In the genomic region with DNA sequence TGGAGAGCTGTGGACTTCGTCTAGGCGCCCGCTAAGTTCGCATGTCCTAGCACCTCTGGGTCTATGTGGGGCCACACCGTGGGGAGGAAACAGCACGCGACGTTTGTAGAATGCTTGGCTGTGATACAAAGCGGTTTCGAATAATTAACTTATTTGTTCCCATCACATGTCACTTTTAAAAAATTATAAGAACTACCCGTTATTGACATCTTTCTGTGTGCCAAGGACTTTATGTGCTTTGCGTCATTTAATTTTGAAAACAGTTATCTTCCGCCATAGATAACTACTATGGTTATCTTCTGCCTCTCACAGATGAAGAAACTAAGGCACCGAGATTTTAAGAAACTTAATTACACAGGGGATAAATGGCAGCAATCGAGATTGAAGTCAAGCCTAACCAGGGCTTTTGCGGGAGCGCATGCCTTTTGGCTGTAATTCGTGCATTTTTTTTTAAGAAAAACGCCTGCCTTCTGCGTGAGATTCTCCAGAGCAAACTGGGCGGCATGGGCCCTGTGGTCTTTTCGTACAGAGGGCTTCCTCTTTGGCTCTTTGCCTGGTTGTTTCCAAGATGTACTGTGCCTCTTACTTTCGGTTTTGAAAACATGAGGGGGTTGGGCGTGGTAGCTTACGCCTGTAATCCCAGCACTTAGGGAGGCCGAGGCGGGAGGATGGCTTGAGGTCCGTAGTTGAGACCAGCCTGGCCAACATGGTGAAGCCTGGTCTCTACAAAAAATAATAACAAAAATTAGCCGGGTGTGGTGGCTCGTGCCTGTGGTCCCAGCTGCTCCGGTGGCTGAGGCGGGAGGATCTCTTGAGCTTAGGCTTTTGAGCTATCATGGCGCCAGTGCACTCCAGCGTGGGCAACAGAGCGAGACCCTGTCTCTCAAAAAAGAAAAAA, we compare ENCODE assay signal across 8 cellular contexts. TPM values are rescaled to one million over a fixed set of nuclear protein-coding genes. Genes with fewer than 3 reads are reported as not detected.
A peak's percentile ranks its signal among the peaks of the same experiment; 100 is the strongest.
DNase-seq lines count a peak whose midpoint lies in the region; ATAC-seq, FAIRE-seq and TF ChIP-seq lines count a peak whose summit lies in the region.

No MANE protein-coding gene starts in this region.

- peak; percentile 10 for FAIRE-seq in RCC 7860 (lab: Jason Lieb, UNC)

- no peaks in the 10 kb centered on the region for H3K4me1 Mint-ChIP-seq in Calu3 (ENCODE audit: low read depth, unreplicated experiment)
- H3K4me1 Mint-ChIP-seq in naive thymus-derived CD8-positive, alpha-beta T cell, result peaks cover 37 to 77% (median 58%) of the 10 kb centered on the region in 4 donors

- peak overlapping the region; percentile 97 for H3K4me3 Mint-ChIP-seq in Calu3 (ENCODE audit: low read depth, unreplicated experiment)
- peak overlapping the region; percentile 88 to 100 (median 98) for H3K4me3 Mint-ChIP-seq in naive thymus-derived CD8-positive, alpha-beta T cell

- CTCF ChIA-PET in Calu3 (lab: Charles Lee), result interaction anchor here (0.7 to 3.2 kb wide), 3 partner anchors 18 to 49 kb away, joined by 3 to 24 read pairs (median 3); partner anchors contain the start of gene SPG11

- peak overlapping the region; percentile 93 for H3K27ac Mint-ChIP-seq in Calu3 (ENCODE audit: unreplicated experiment)
- H3K27ac Mint-ChIP-seq in naive thymus-derived CD8-positive, alpha-beta T cell, result peak overlapping the region; percentile 100

- H3K9me3 ChIP-seq in tibial artery, result no peaks in the 10 kb centered on the region

- H3K4me1 ChIP-seq in tibial artery, result peaks cover 0 to 20% (median 6%) of the 10 kb centered on the region in 4 donors

- H3K36me3 ChIP-seq in tibial artery, result peaks cover 23% of the 10 kb centered on the region in 3 donors

- H3K36me3 Mint-ChIP-seq in Calu3 (ENCODE audit: insufficient read depth, unreplicated experiment), result peaks cover 45% of the 10 kb centered on the region
- H3K36me3 Mint-ChIP-seq in naive thymus-derived CD8-positive, alpha-beta T cell, result peaks cover 55 to 73% (median 67%) of the 10 kb centered on the region in 3 donors

- peak; percentile 10 for ATAC-seq in HG02943 (IDR thresholded peaks at IDR 0.05; ENCODE audit: low read depth, unreplicated experiment)
- peak; percentile 45 for ATAC-seq in naive thymus-derived CD8-positive, alpha-beta T cell

- no peaks in the 10 kb centered on the region for H3K27me3 ChIP-seq in tibial artery

- intact Hi-C loops in Calu3 (cut with micrococcal nuclease; ENCODE audit: unreplicated experiment) (loop anchor here (1.0 kb wide), 2 partner anchors 29 to 49 kb away; partner anchors contain the start of gene SPG11), tibial artery (cut with DNase I; ENCODE audit: low total_unique reads) (no loop called here)

- H3K4me3 ChIP-seq in fibroblast of pulmonary artery (replicated peaks; ENCODE audit: low read depth, low read length) (peak overlapping the region; percentile 98), tibial artery (peak overlapping the region; percentile 86 to 98)

- DNase-seq in Calu3, result peak; percentile 62
- peak; percentile 76 for DNase-seq in RCC 7860 (ENCODE audit: low spot score)
- peak; percentile 54 for DNase-seq in activated effector memory CD4-positive, alpha-beta T cell treated with Interleukin-2 at 50 U/mL for 16 hours
- peak; percentile 89 for DNase-seq in fibroblast of pulmonary artery (ENCODE audit: low read depth)
- peak; percentile 38 to 90 (median 76) for DNase-seq in naive thymus-derived CD8-positive, alpha-beta T cell
- DNase-seq in tibial artery, result peak; percentile 77 to 79
- DNase-seq in OCI-M2 (lab: John Stamatoyannopoulos, UW; ENCODE audit: unreplicated experiment), result no peak

- POLR2A ChIA-PET in naive thymus-derived CD8-positive, alpha-beta T cell (lab: Charles Lee), result interaction anchor here (0.7 to 22.0 kb wide), 13 partner anchors 15 to 176 kb away, joined by 3 to 1743 read pairs (median 6); partner anchors contain the start of genes EIF3J, SPG11 and TRIM69

- H3K27ac ChIP-seq in tibial artery, result peak overlapping the region; percentile 97 to 99

- H3K27me3 Mint-ChIP-seq in Calu3 (ENCODE audit: unreplicated experiment), result no peaks in the 10 kb centered on the region
- peaks cover 0 to 4% (median 0%) of the 10 kb centered on the region in 5 donors for H3K27me3 Mint-ChIP-seq in naive thymus-derived CD8-positive, alpha-beta T cell

- BruUV-seq in Calu3 (replicated peaks; lab: Mats Ljungman, UMichigan), result TSS peak; percentile 61

- no peaks in the 10 kb centered on the region for H3K9me3 Mint-ChIP-seq in Calu3 (ENCODE audit: low read depth, unreplicated experiment)
- peaks cover 0 to 3% (median 0%) of the 10 kb centered on the region in 9 donors for H3K9me3 Mint-ChIP-seq in naive thymus-derived CD8-positive, alpha-beta T cell

- TF ChIP-seq CTCF in Calu3 (IDR thresholded peaks at IDR 0.05; ENCODE audit: unreplicated experiment) (no peak), fibroblast of pulmonary artery (IDR thresholded peaks at IDR 0.05; ENCODE audit: low read length, missing control alignments) (no peak), tibial artery (IDR thresholded peaks at IDR 0.05) (no peak)

RNA-seq across cellular contexts. Expression of gene B2M, which starts 1.0 kb away (rescaled TPM):
- total RNA-seq in Calu3 (2022), result 1,002 and 1,731 TPM in 2 replicates
- total RNA-seq in naive thymus-derived CD8-positive, alpha-beta T cell, result 1,000 to 10,000 TPM; 6,403 to 7,046 TPM
- over 10,000 TPM; 25,152 to 39,550 (median 31,716) TPM for polyA plus RNA-seq in naive thymus-derived CD8-positive, alpha-beta T cell

RNA-seq across cellular contexts. Expression of gene PATL2, which starts 1.2 kb away (rescaled TPM):
- total RNA-seq in Calu3 (2022), result 1.7 and 3.8 TPM in 2 replicates
- total RNA-seq in naive thymus-derived CD8-positive, alpha-beta T cell, result 10 to 100 TPM; 69.4 to 69.9 TPM
- polyA plus RNA-seq in naive thymus-derived CD8-positive, alpha-beta T cell, result 10 to 100 TPM in 2 of 3 donors, 1 to 10 TPM in 1; 7.2 to 21.8 (median 12.4) TPM

RNA-seq across cellular contexts. Expression of gene TRIM69, which starts 24.0 kb away (rescaled TPM):
- total RNA-seq in Calu3 (2022), result 9.7 and 20.2 TPM in 2 replicates
- 10 to 100 TPM; 28.9 to 34.9 TPM for total RNA-seq in naive thymus-derived CD8-positive, alpha-beta T cell
- 10 to 100 TPM; 29.4 to 33.0 (median 31.6) TPM for polyA plus RNA-seq in naive thymus-derived CD8-positive, alpha-beta T cell

RNA-seq across cellular contexts. Expression of gene SPG11, which starts 48.9 kb away (rescaled TPM):
- total RNA-seq in Calu3 (2022), result 36.2 and 36.6 TPM in 2 replicates
- total RNA-seq in naive thymus-derived CD8-positive, alpha-beta T cell, result 100 to 1,000 TPM; 133 to 138 TPM
- 10 to 100 TPM; 24.3 to 30.9 (median 29.8) TPM for polyA plus RNA-seq in naive thymus-derived CD8-positive, alpha-beta T cell

Comparison
In these comparisons a context has a peak if more than half of its experiments do, and no peak if none do; other contexts are left out.
1. RNA of gene PATL2, which starts 1.2 kb away (total RNA-seq): 69.4 to 69.9 TPM in naive thymus-derived CD8-positive, alpha-beta T cell; 1.7 to 3.8 TPM in Calu3; every median in the first group is over 10 times any median in the second.